Comparison of ENCODE assay signal across 1 cellular context in genomic region chr17:39639043-39639442, GRCh38.
TF ChIP-seq lines count a peak whose summit lies in the region.

No MANE protein-coding gene starts in this region.

TF ChIP-seq in A549, 52 proteins besides CTCF, POLR2A, EP300 and RAD21:
- no peak for TF ChIP-seq RARB (CRISPR knock-in tag; IDR thresholded peaks at IDR 0.05)
